Comparison of ENCODE assay signal across 13 cellular contexts in the genomic region with DNA sequence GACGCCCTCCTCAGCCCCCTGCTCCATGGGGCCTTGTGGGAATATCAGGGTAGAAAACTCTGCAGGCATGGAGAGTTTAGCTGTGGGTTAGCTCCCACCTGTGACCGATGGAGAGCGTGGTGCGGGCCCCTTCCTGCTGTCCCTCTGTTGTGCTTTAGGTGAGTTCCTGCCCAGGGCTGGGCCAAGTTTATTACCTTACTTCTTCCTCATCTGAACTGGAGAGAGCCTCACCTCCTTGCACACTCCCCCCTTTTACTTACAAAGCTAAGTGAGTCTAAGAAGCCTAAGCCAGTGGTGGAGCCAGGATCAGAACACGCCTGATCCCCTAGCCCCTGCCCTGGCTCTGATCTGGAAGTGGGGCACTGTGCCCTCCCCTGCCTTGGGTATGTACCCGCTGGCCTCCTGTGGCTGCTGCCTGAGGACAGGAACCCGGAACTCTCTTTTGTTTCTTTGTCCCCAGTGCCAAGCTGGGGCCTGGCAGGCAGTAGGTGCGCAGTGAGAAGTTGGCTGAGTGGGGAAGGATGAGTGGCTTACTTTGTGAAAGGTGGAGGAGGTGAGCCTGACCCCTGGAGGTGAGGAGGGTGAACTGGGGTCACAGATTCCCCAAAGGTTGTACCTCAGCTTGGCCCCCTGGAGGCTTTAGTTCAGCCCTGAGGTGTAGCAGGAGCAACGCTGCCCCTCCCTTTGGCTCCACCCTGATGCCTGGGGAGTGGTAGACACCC. TPM values are rescaled to one million over a fixed set of nuclear protein-coding genes. Genes with fewer than 3 reads are reported as not detected.
DNase-seq lines count a peak whose midpoint lies in the region; ATAC-seq and TF ChIP-seq lines count a peak whose summit lies in the region.
"Had no signal": no experiment of that assay in that cellular context is flagged by ENCODE, and none has a peak within 500 bp of the region (broad histone marks: within the 10 kb centered on the region; RNA-seq: fewer than 3 reads in every experiment).

No MANE protein-coding gene starts in this region.

- intact Hi-C loops in activated CD8-positive, alpha-beta T cell treated with anti-CD3 and anti-CD28 coated beads for 36 hours (cut with micrococcal nuclease): no loop called here
- intact Hi-C loops in thyroid gland (cut with DNase I): no loop called here

- CTCF ChIA-PET in activated CD8-positive, alpha-beta T cell treated with anti-CD3 and anti-CD28 coated beads for 36 hours (lab: Charles Lee): interaction anchor here (0.8 kb wide), 1 partner anchor 78 kb away, joined by 4 read pairs; no protein-coding TSS in a partner anchor

- H3K4me3 Mint-ChIP-seq in activated CD8-positive, alpha-beta T cell treated with anti-CD3 and anti-CD28 coated beads for 36 hours: no peak overlapping the region
- no peak overlapping the region for H3K4me3 Mint-ChIP-seq in activated T-cell treated with anti-CD3 and anti-CD28 coated beads, Interleukin-2, amount 50 U/mL, for 4 hours

- no peak overlapping the region for H3K27ac Mint-ChIP-seq in activated CD8-positive, alpha-beta T cell treated with anti-CD3 and anti-CD28 coated beads for 36 hours

- H3K4me1 Mint-ChIP-seq in activated CD8-positive, alpha-beta T cell treated with anti-CD3 and anti-CD28 coated beads for 36 hours (ENCODE audit: low read depth): no peaks in the 10 kb centered on the region
- no peaks in the 10 kb centered on the region for H3K4me1 Mint-ChIP-seq in activated T-cell treated with anti-CD3 and anti-CD28 coated beads, Interleukin-2, amount 50 U/mL, for 4 hours (ENCODE audit: low read depth)

- POLR2A ChIA-PET in activated CD8-positive, alpha-beta T cell treated with anti-CD3 and anti-CD28 coated beads for 36 hours (lab: Charles Lee): interaction anchor here (1.0 kb wide), 1 partner anchor 34 kb away, joined by 3 read pairs; no protein-coding TSS in a partner anchor

- H3K27me3 Mint-ChIP-seq in activated CD8-positive, alpha-beta T cell treated with anti-CD3 and anti-CD28 coated beads for 36 hours: no peaks in the 10 kb centered on the region
- peaks cover 11% of the 10 kb centered on the region for H3K27me3 Mint-ChIP-seq in activated T-cell treated with anti-CD3 and anti-CD28 coated beads, Interleukin-2, amount 50 U/mL, for 4 hours (ENCODE audit: low read depth)

- no peaks in the 10 kb centered on the region for H3K36me3 ChIP-seq in thyroid gland

- in situ Hi-C loops in GM13976 (cut with MboI; ENCODE audit: low sequenced_read_pairs, unreplicated experiment): no loop called here

- no peaks in the 10 kb centered on the region for H3K9me3 Mint-ChIP-seq in activated CD8-positive, alpha-beta T cell treated with anti-CD3 and anti-CD28 coated beads for 36 hours
- H3K9me3 Mint-ChIP-seq in activated T-cell treated with anti-CD3 and anti-CD28 coated beads, Interleukin-2, amount 50 U/mL, for 4 hours: no peaks in the 10 kb centered on the region

- WGBS in thyroid gland, 2 donors: 88 to 93% methylated on average over 8 to 9 of the region's 9 CpGs

- H3K27me3 ChIP-seq in layer of hippocampus (ENCODE audit: control insufficient read depth, insufficient read depth, low read length) (no peaks in the 10 kb centered on the region), thyroid gland (no peaks in the 10 kb centered on the region)

- TF ChIP-seq CTCF in AG10803 (conservative IDR thresholded peaks at IDR 0.05; ENCODE audit: low read length) (0 out of 2 replicates have a peak, but pooled peaks have one; percentile 16), GM13976 (IDR thresholded peaks at IDR 0.05; ENCODE audit: borderline replicate concordance, control extremely low read depth, extremely low read depth, insufficient read depth, missing control alignments) (peak; percentile 37), thyroid gland (IDR thresholded peaks at IDR 0.05) (no peak)
- no peak for TF ChIP-seq CTCF in activated CD8-positive, alpha-beta T cell treated with anti-CD3 and anti-CD28 coated beads for 36 hours (IDR thresholded peaks at IDR 0.05)

- no peak for ATAC-seq in activated CD8-positive, alpha-beta T cell treated with anti-CD3 and anti-CD28 coated beads for 36 hours
- no peak for ATAC-seq in GM19351 (IDR thresholded peaks at IDR 0.05; ENCODE audit: unreplicated experiment)
- no peak for ATAC-seq in activated T-cell treated with anti-CD3 and anti-CD28 coated beads, Interleukin-2, amount 50 U/mL, for 4 hours
- no peak for ATAC-seq in GM18519 (IDR thresholded peaks at IDR 0.05; ENCODE audit: low FRiP score, unreplicated experiment)
- ATAC-seq: left lobe of liver had no signal

- peak overlapping the region; percentile 74 for H3K27ac ChIP-seq in layer of hippocampus (ENCODE audit: low read depth, low read length)
- H3K27ac ChIP-seq in thyroid gland: peak overlapping the region in 1 of 3 donors; percentile 51

- H3K4me3 ChIP-seq in AG10803 (ENCODE audit: low read length): no peak overlapping the region
- H3K4me3 ChIP-seq in thyroid gland (replicated peaks in 1 of 3): no peak overlapping the region

- no peak for TF ChIP-seq POLR2A in thyroid gland (IDR thresholded peaks at IDR 0.05)

- no peak for DNase-seq in AG10803 (ENCODE audit: low read depth)
- peak; percentile 66 for DNase-seq in GM13976 (ENCODE audit: low spot score)
- peak; percentile 22 for DNase-seq in activated CD8-positive, alpha-beta T cell treated with anti-CD3 and anti-CD28 coated beads for 36 hours
- DNase-seq in thyroid gland: no peak
- DNase-seq in activated T-cell treated with anti-CD3 and anti-CD28 coated beads, Interleukin-2, amount 50 U/mL, for 4 hours: no peak
- DNase-seq: activated T-cell treated with anti-CD3 and anti-CD28 coated beads for 4 hours; COR-L47; MV-4-11; stimulated activated CD4-positive, alpha-beta T cell treated with anti-CD3 and anti-CD28 coated beads, Interleukin-12 subunit alpha, Interleukin-12 subunit beta, amount 100 ng/mL, for 4 hours had no signal

- no peaks in the 10 kb centered on the region for H3K9me3 ChIP-seq in thyroid gland

- H3K36me3 Mint-ChIP-seq in activated CD8-positive, alpha-beta T cell treated with anti-CD3 and anti-CD28 coated beads for 36 hours (ENCODE audit: low read depth): no peaks in the 10 kb centered on the region
- H3K36me3 Mint-ChIP-seq in activated T-cell treated with anti-CD3 and anti-CD28 coated beads, Interleukin-2, amount 50 U/mL, for 4 hours (ENCODE audit: insufficient read depth): no peaks in the 10 kb centered on the region

- peaks cover 22 to 76% of the 10 kb centered on the region in 2 donors for H3K4me1 ChIP-seq in thyroid gland

RNA-seq across cellular contexts. Expression of a gene that starts 32.9 kb away (rescaled TPM):
- total RNA-seq in activated CD8-positive, alpha-beta T cell treated with anti-CD3 and anti-CD28 coated beads for 36 hours: not detected
- 10 to 100 TPM; 32.2 to 64.5 (median 51.4) TPM for total RNA-seq in thyroid gland
- under 1 TPM in 2 of 3 donors, not detected in 1; 0.08 to 0.24 TPM for total RNA-seq in activated T-cell treated with anti-CD3 and anti-CD28 coated beads, Interleukin-2, amount 50 U/mL, for 4 hours

Comparison
In these comparisons a context has a peak if more than half of its experiments do, and no peak if none do; other contexts are left out.
1. DNase-seq: peak in GM13976 (single experiment) and activated CD8-positive, alpha-beta T cell treated with anti-CD3 and anti-CD28 coated beads for 36 hours (single experiment); none in AG10803 (single experiment), thyroid gland (0 of 2) and activated T-cell treated with anti-CD3 and anti-CD28 coated beads, Interleukin-2, amount 50 U/mL, for 4 hours (single experiment).
2. CTCF ChIP-seq: peak in AG10803 (single experiment) and GM13976 (single experiment); none in activated CD8-positive, alpha-beta T cell treated with anti-CD3 and anti-CD28 coated beads for 36 hours (single experiment) and thyroid gland (0 of 6).
3. RNA of a gene that starts 32.9 kb away (total RNA-seq): 32.2 to 64.5 TPM in thyroid gland; 0.08 to 0.24 TPM in activated T-cell treated with anti-CD3 and anti-CD28 coated beads, Interleukin-2, amount 50 U/mL, for 4 hours and not detected in activated CD8-positive, alpha-beta T cell treated with anti-CD3 and anti-CD28 coated beads for 36 hours; every median in the first group is over 10 times any median in the second.